ENCODE assay signal across 19 cellular contexts in the genomic region with DNA sequence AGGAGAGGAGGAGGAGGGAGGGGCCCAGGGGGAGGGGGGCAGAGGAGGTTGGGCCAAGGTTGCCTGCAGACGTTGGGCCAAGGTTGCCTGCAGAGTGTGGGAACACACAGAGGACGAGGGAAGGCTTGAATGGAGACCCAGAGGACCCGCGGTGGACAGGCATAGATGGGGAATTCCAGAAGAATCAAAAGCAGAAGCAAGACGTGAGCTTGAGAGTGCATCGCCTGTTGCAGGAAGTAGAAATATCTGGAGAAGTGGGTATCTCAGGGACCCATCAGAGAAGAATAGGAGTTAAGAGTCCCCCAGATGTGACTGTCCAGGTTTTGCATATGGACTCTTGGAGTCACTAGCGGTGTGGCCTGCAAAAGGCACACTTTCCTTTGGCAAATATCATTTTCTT.
A peak's percentile ranks its signal among the peaks of the same experiment; 100 is the strongest.
DNase-seq lines count a peak whose midpoint lies in the region; ATAC-seq and TF ChIP-seq lines count a peak whose summit lies in the region.
"Had no signal": no experiment of that assay in that cellular context is flagged by ENCODE, and none has a peak within 500 bp of the region (broad histone marks: within the 10 kb centered on the region; RNA-seq: fewer than 3 reads in every experiment).

No MANE protein-coding gene starts in this region.

- H3K4me2 ChIP-seq in OCI-LY3 (ENCODE audit: low read length), result peak overlapping the region; percentile 12
- H3K4me2 ChIP-seq: BLaER1 had no signal

- no peaks in the 10 kb centered on the region for H3K27me3 Mint-ChIP-seq in stimulated activated naive CD8-positive, alpha-beta T cell treated with anti-CD3 and anti-CD28 coated beads, Interleukin-15, amount 100 ng/mL, for 72 hours
- H3K27me3 Mint-ChIP-seq: B cell; CD4-positive, CD25-positive, alpha-beta regulatory T cell had no signal

- no peaks in the 10 kb centered on the region for H3K79me2 ChIP-seq in OCI-LY3 (ENCODE audit: low read length)

- TF ChIP-seq POLR2A in vagina (IDR thresholded peaks at IDR 0.05), result no peak

- no peaks in the 10 kb centered on the region for H4K20me1 ChIP-seq in OCI-LY3 (ENCODE audit: insufficient read depth, low read length)
- H4K20me1 ChIP-seq: BLaER1 had no signal

- H3K4me3 ChIP-seq in OCI-LY3 (ENCODE audit: low read length) (0 out of 2 replicates have a peak overlapping the region, but pooled peaks have one; percentile 2), vagina (no peak overlapping the region)
- H3K4me3 ChIP-seq: BLaER1, HAP-1 had no signal

- no peak for ATAC-seq in stimulated activated naive CD8-positive, alpha-beta T cell treated with anti-CD3 and anti-CD28 coated beads, Interleukin-15, amount 100 ng/mL, for 72 hours
- ATAC-seq: CD8-positive, alpha-beta T cell had no signal

- H3K9ac ChIP-seq in OCI-LY3 (ENCODE audit: low read length), result no peak overlapping the region
- H3K9ac ChIP-seq: BLaER1 had no signal

- H3K4me1 ChIP-seq in OCI-LY3 (ENCODE audit: low read length), result peaks cover 14% of the 10 kb centered on the region
- no peaks in the 10 kb centered on the region for H3K4me1 ChIP-seq in vagina
- H3K4me1 ChIP-seq: BLaER1, Caco-2, HAP-1 had no signal

- no peak overlapping the region for H3K4me3 Mint-ChIP-seq in stimulated activated naive CD8-positive, alpha-beta T cell treated with anti-CD3 and anti-CD28 coated beads, Interleukin-15, amount 100 ng/mL, for 72 hours
- H3K4me3 Mint-ChIP-seq: B cell; CD4-positive, CD25-positive, alpha-beta regulatory T cell; CD8-positive, alpha-beta T cell; HFFc6 had no signal

- no peaks in the 10 kb centered on the region for H3K36me3 ChIP-seq in OCI-LY3 (replicated peaks; ENCODE audit: low read depth, low read length)
- H3K36me3 ChIP-seq in vagina, result no peaks in the 10 kb centered on the region
- H3K36me3 ChIP-seq: BLaER1, HAP-1 had no signal

- H3K27ac ChIP-seq in OCI-LY3 (ENCODE audit: low read length) (no peak overlapping the region), vagina (no peak overlapping the region)
- H3K27ac ChIP-seq: 22Rv1, BLaER1, C4-2B had no signal

- peaks cover 6 to 20% of the 10 kb centered on the region in 2 donors for H3K9me3 Mint-ChIP-seq in stimulated activated naive CD8-positive, alpha-beta T cell treated with anti-CD3 and anti-CD28 coated beads, Interleukin-15, amount 100 ng/mL, for 72 hours

- peaks cover 6% of the 10 kb centered on the region; the same call in 1 of the 2 replicates for H3K9me3 ChIP-seq in OCI-LY3 (ENCODE audit: insufficient read depth, low read length)
- H3K9me3 ChIP-seq in vagina, result peaks cover under 1% of the 10 kb centered on the region
- H3K9me3 ChIP-seq: Caco-2, HAP-1 had no signal

- H2AFZ ChIP-seq in OCI-LY3 (ENCODE audit: low read depth, low read length), result no peak overlapping the region; the same call in 1 of the 2 replicates

- no peaks in the 10 kb centered on the region for H3K4me1 Mint-ChIP-seq in stimulated activated naive CD8-positive, alpha-beta T cell treated with anti-CD3 and anti-CD28 coated beads, Interleukin-15, amount 100 ng/mL, for 72 hours
- H3K4me1 Mint-ChIP-seq: B cell; CD4-positive, CD25-positive, alpha-beta regulatory T cell had no signal

- TF ChIP-seq CTCF in OCI-LY3 (IDR thresholded peaks at IDR 0.05; ENCODE audit: low read depth, low read length) (no peak), vagina (IDR thresholded peaks at IDR 0.05) (no peak)

- peak; percentile 22 for DNase-seq in activated effector memory CD4-positive, alpha-beta T cell treated with anti-CD3 and anti-CD28 coated beads, Interleukin-2, amount 50 U/mL, for 16 hours
- no peak for DNase-seq in activated effector memory CD4-positive, alpha-beta T cell treated with Interleukin-2 at 50 U/mL for 16 hours
- DNase-seq in mesenteric fat pad (ENCODE audit: low spot score), result peak; percentile 16
- DNase-seq in vagina (ENCODE audit: extremely low spot score in 2 of 2), result peak; percentile 25 to 74
- no peak for DNase-seq in stimulated activated CD4-positive, alpha-beta T cell treated with anti-CD3 and anti-CD28 coated beads, Interleukin-2, amount 100 ng/mL, for 48 hours
- DNase-seq in stimulated activated naive CD8-positive, alpha-beta T cell treated with anti-CD3 and anti-CD28 coated beads, Interleukin-15, amount 100 ng/mL, for 72 hours, result no peak
- DNase-seq: Caco-2; CD4-positive, CD25-positive, alpha-beta regulatory T cell; CD8-positive, alpha-beta T cell; DMS153; DND-41; GOT3; HFFc6 had no signal

- intact Hi-C loops in vagina (cut with DNase I), result no loop called here

- peaks cover 14% of the 10 kb centered on the region; the same call in 1 of the 2 replicates for H3K27me3 ChIP-seq in OCI-LY3 (ENCODE audit: low read depth, low read length)
- no peaks in the 10 kb centered on the region for H3K27me3 ChIP-seq in vagina
- H3K27me3 ChIP-seq: BLaER1 had no signal

- H3K27ac Mint-ChIP-seq in stimulated activated naive CD8-positive, alpha-beta T cell treated with anti-CD3 and anti-CD28 coated beads, Interleukin-15, amount 100 ng/mL, for 72 hours, result no peak overlapping the region
- H3K27ac Mint-ChIP-seq: B cell; CD8-positive, alpha-beta T cell; HFFc6 had no signal

Comparison
In these comparisons a context has a peak if more than half of its experiments do, and no peak if none do; other contexts are left out.
1. DNase-seq: peak in activated effector memory CD4-positive, alpha-beta T cell treated with anti-CD3 and anti-CD28 coated beads, Interleukin-2, amount 50 U/mL, for 16 hours (single experiment), mesenteric fat pad (single experiment) and vagina (2 of 2); none in activated effector memory CD4-positive, alpha-beta T cell treated with Interleukin-2 at 50 U/mL for 16 hours (single experiment), stimulated activated CD4-positive, alpha-beta T cell treated with anti-CD3 and anti-CD28 coated beads, Interleukin-2, amount 100 ng/mL, for 48 hours (0 of 2) and stimulated activated naive CD8-positive, alpha-beta T cell treated with anti-CD3 and anti-CD28 coated beads, Interleukin-15, amount 100 ng/mL, for 72 hours (0 of 2).